ENCODE assay signal across 3 cellular contexts in the genomic region with DNA sequence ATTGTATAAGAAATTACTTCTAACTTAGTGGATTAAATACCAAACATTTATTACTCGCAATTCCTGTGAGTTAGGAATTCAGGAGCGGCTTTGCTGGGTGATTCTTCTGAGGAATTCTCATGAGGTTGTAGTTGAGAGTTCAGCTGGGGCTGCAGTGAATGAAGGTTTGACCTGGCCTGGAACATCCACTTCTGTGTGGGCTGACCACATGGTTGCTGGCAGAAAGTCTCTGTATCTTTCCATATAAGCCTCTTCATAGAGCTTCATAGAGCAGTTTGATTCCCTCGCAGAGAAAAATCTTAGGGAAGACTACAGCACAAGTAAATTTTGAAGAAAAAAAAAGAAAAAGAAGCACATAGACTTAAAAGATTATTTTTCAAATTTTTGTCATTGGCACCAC.
"Had no signal": no experiment of that assay in that cellular context is flagged by ENCODE, and none has a peak within 500 bp of the region (broad histone marks: within the 10 kb centered on the region; RNA-seq: fewer than 3 reads in every experiment).

No MANE protein-coding gene starts in this region.

- DNase-seq: GDM1, GF-D8 had no signal

- ATAC-seq: GM12878 had no signal

- H3K4me3 ChIP-seq: GM12878 had no signal
